8 cellular contexts compared by ENCODE assay signal in the genomic region with DNA sequence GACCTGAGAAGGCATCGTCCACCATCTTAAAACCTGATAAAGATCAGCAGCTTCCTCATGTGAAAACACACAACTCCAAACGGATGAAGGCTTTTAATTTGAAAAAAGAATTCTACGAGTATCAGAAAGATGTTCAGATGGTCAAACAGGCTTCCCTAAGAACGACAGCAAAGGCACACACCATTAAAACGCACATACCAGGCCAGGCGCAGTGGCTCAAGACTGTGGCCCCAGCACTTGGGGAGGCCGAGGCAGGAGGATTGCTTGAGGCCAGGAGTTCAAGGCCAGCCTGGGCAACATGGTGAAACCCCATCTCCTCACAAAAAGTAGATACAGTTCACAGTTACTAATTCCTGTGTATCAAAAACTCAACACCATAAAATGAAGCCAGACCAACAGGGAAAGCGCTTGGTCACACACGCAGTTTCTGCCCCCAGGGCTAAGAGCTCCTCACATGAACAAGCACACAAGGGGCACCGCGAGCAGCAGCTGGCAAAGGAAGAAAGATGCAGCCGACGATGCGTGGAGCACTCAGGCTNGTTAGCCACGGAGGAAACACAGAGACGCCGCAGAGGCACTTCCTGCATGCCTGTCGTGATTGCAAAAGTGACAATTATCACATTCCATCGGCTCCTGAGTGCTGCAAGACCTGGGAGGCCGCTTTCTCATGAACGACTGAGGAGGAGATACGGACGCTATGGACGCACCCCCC.
DNase-seq lines count a peak whose midpoint lies in the region; ATAC-seq and TF ChIP-seq lines count a peak whose summit lies in the region.

No MANE protein-coding gene starts in this region.

- H3K18ac ChIP-seq in neuronal stem cell (ENCODE audit: low read length): peak overlapping the region; percentile 1

- peaks cover 2% of the 10 kb centered on the region for H3K79me1 ChIP-seq in neuronal stem cell (ENCODE audit: low read depth, low read length)

- H3K9me3 ChIP-seq in SJCRH30 (replicated peaks) (no peaks in the 10 kb centered on the region), neuronal stem cell (replicated peaks in 1 of 2; ENCODE audit: control insufficient read depth in 2 of 2, insufficient read depth in 1 of 2, low read depth in 1 of 2, low read length in 2 of 2) (peaks cover 5 to 8% of the 10 kb centered on the region in 2 donors), transverse colon (no peaks in the 10 kb centered on the region)

- peak overlapping the region; percentile 60 for H2AFZ ChIP-seq in neuronal stem cell (ENCODE audit: low read length)

- no peak for TF ChIP-seq CTCF in GM12865 (IDR thresholded peaks at IDR 0.05; ENCODE audit: insufficient read depth, low read depth, low read length, missing control alignments)
- no peak for TF ChIP-seq CTCF in transverse colon (IDR thresholded peaks at IDR 0.05)

- WGBS in neuronal stem cell (ENCODE audit: extremely low coverage in 2 of 2, insufficient read length in 2 of 2, insufficient replicate concordance in 1 of 2), 2 donors: no CpG with 5 or more reads among the region's 24 CpGs
- WGBS in transverse colon (ENCODE audit: low coverage in 1 of 2), 2 donors: 24 to 38% methylated on average over 5 to 24 of the region's 24 CpGs

- no peaks in the 10 kb centered on the region for H3K27me3 ChIP-seq in SJCRH30
- peaks cover 0 to 7% (median 2%) of the 10 kb centered on the region in 3 experiments for H3K27me3 ChIP-seq in neuronal stem cell (ENCODE audit: control insufficient read depth in 3 of 3, insufficient read depth in 3 of 3, low read depth in 1 of 3, low read length in 3 of 3)
- peaks cover 21% of the 10 kb centered on the region for H3K27me3 ChIP-seq in transverse colon

- no peak overlapping the region for H2BK12ac ChIP-seq in neuronal stem cell (ENCODE audit: low read length)

- H3K14ac ChIP-seq in neuronal stem cell (ENCODE audit: low read length): no peak overlapping the region

- H4K91ac ChIP-seq in neuronal stem cell (ENCODE audit: low read depth, low read length, poor library complexity): no peak overlapping the region

- H3K9ac ChIP-seq in neuronal stem cell (ENCODE audit: low read depth, low read length, poor library complexity): no peak overlapping the region

- TF ChIP-seq POLR2A in transverse colon (IDR thresholded peaks at IDR 0.05): no peak

- no peak overlapping the region for H4K8ac ChIP-seq in neuronal stem cell (ENCODE audit: low read depth, low read length)

- H3K27ac ChIP-seq in SJCRH30 (no peak overlapping the region), neuronal stem cell (replicated peaks; ENCODE audit: low read length) (no peak overlapping the region), transverse colon (no peak overlapping the region)

- TF ChIP-seq EP300 in transverse colon (IDR thresholded peaks at IDR 0.05; ENCODE audit: low read depth): no peak

- in situ Hi-C loops in ACHN (cut with HindIII; ENCODE audit: low pct_ligation_motif_present, low pct_unique_long_range_greater_than_20kb, low sequenced_read_pairs): no loop called here
- in situ Hi-C loops in transverse colon (cut with MboI; ENCODE audit: low pct_ligation_motif_present in 1 of 4, low pct_unique_long_range_greater_than_20kb in 1 of 4, low sequenced_read_pairs in 3 of 4): no loop called here

- no peak overlapping the region for H3K4ac ChIP-seq in neuronal stem cell (ENCODE audit: low read length)

- H3K4me3 ChIP-seq in GM12865 (ENCODE audit: low read depth, low read length) (no peak overlapping the region), SJCRH30 (no peak overlapping the region), neuronal stem cell (ENCODE audit: low read length in 2 of 2) (no peak overlapping the region), transverse colon (no peak overlapping the region)

- ATAC-seq in HG03139 (IDR thresholded peaks at IDR 0.05; ENCODE audit: unreplicated experiment): no peak

- no peak overlapping the region for H3K4me2 ChIP-seq in neuronal stem cell (ENCODE audit: insufficient read depth, low read length, poor library complexity, severe bottlenecking)

- peak; percentile 94 for DNase-seq in ACHN
- peak; percentile 50 for DNase-seq in GM12865 (ENCODE audit: low read depth)
- peak; percentile 72 to 77 for DNase-seq in SJCRH30
- peak; percentile 55 for DNase-seq in astrocyte of the hippocampus (ENCODE audit: low read depth, low spot score)
- peak; percentile 44 for DNase-seq in neuronal stem cell (ENCODE audit: low spot score)
- DNase-seq in transverse colon: no peak
- no peak for DNase-seq in NCI-H510A treated with DMSO at 0.1 percent for 48 hours (lab: John Stamatoyannopoulos, UW)

- no peak overlapping the region for H3K23ac ChIP-seq in neuronal stem cell (ENCODE audit: low read depth, low read length, poor library complexity)

- H2AK5ac ChIP-seq in neuronal stem cell (ENCODE audit: low read depth, low read length): no peak overlapping the region

- H2BK5ac ChIP-seq in neuronal stem cell (ENCODE audit: low read length): no peak overlapping the region

- H3K36me3 ChIP-seq in SJCRH30 (no peaks in the 10 kb centered on the region), neuronal stem cell (replicated peaks in 1 of 2; ENCODE audit: control insufficient read depth in 2 of 2, insufficient read depth in 2 of 2, low read length in 2 of 2) (peaks cover 0 to 2% of the 10 kb centered on the region in 2 donors), transverse colon (no peaks in the 10 kb centered on the region)

- H3K4me1 ChIP-seq in SJCRH30 (peaks cover 5% of the 10 kb centered on the region; the same call in 1 of the 2 replicates), neuronal stem cell (ENCODE audit: control insufficient read depth in 2 of 2, insufficient read depth in 1 of 2, low read depth in 1 of 2, low read length in 2 of 2) (no peaks in the 10 kb centered on the region), transverse colon (no peaks in the 10 kb centered on the region)

- H2BK15ac ChIP-seq in neuronal stem cell (ENCODE audit: low read length): no peak overlapping the region

- no peak overlapping the region for H2BK120ac ChIP-seq in neuronal stem cell (ENCODE audit: low read depth, low read length)

- intact Hi-C loops in transverse colon (cut with DNase I; ENCODE audit: low total_unique reads): no loop called here

Comparison
In these comparisons a context has a peak if more than half of its experiments do, and no peak if none do; other contexts are left out.
1. DNase-seq: peak in ACHN (single experiment), GM12865 (single experiment), SJCRH30 (2 of 2), astrocyte of the hippocampus (single experiment) and neuronal stem cell (single experiment); none in transverse colon (single experiment) and NCI-H510A treated with DMSO at 0.1 percent for 48 hours (single experiment).